In the genomic region with DNA sequence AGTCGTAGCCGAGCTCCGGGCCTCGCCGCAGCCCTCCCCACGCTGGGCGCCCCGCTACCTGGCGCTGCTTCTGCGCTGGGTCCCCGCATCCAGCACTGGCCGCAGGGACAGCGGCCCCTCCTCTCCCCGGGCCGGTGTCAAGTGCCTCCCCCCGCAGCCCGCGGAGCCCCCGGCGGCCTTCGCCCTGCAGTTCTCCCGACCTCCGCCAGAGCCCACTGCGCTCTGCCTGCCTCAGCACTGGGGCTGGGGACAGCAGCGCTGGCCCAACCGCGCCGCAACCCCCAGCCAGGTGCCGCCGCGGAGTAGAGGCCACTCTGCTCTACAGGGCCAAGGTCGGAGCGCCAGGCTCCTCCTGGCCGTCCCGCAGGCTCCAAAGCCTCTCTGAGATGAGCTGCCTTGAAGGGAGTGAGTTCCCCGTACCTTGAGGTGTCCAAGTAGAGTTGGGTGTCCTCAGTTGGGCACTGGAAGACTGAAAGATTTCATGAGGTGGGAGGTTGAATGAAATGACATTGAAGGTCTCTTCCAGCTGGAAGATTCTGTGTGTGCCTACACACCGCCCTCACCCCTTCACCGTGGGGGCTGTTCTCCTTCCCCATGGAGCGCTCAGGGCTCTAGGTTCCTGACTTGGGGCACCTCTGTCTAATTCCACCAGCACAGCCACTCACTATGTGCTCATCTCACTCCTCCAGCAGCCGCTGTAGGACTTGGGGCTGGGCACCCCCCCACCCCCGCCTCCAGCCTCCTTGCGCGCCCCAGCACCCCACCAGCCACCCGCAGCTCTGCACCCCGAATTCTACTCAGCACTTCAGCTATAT, we compare ENCODE assay signal across 8 cellular contexts. TPM values are rescaled to one million over a fixed set of nuclear protein-coding genes. Genes with fewer than 3 reads are reported as not detected.
A peak's percentile ranks its signal among the peaks of the same experiment; 100 is the strongest.
DNase-seq lines count a peak whose midpoint lies in the region; ATAC-seq and TF ChIP-seq lines count a peak whose summit lies in the region.

No MANE protein-coding gene starts in this region.

- H3K4me3 Mint-ChIP-seq in activated CD4-positive, alpha-beta T cell treated with anti-CD3 and anti-CD28 coated beads, Interleukin-2, amount 10 ng/mL, durations not matched to agents 7 days and 5 days = peak overlapping the region; percentile 79

- H3K9me3 Mint-ChIP-seq in activated CD4-positive, alpha-beta T cell treated with anti-CD3 and anti-CD28 coated beads, Interleukin-2, amount 10 ng/mL, durations not matched to agents 7 days and 5 days = no peaks in the 10 kb centered on the region

- DNase-seq in AG09309 (ENCODE audit: low read depth) (peak; percentile 28), NCI-H446 (lab: John Stamatoyannopoulos, UW) (peak; percentile 28 to 64), dedifferentiated amniotic fluid mesenchymal stem cell (ENCODE audit: extremely low spot score) (peak; percentile 72), left kidney (ENCODE audit: low read depth, low spot score) (peak; percentile 96)
- DNase-seq in activated CD4-positive, alpha-beta T cell treated with anti-CD3 and anti-CD28 coated beads, Interleukin-2, amount 10 ng/mL, durations not matched to agents 7 days and 5 days = peak; percentile 82
- DNase-seq in stimulated activated CD4-positive, alpha-beta T cell treated with anti-CD3 and anti-CD28 coated beads, Interleukin-1b, Interleukin-23, amount 100 ng/mL, for 4 hours (ENCODE audit: low read depth in 2 of 2) = peak; percentile 67 to 73

- no peaks in the 10 kb centered on the region for H3K36me3 Mint-ChIP-seq in activated CD4-positive, alpha-beta T cell treated with anti-CD3 and anti-CD28 coated beads, Interleukin-2, amount 10 ng/mL, durations not matched to agents 7 days and 5 days (ENCODE audit: low read depth)

- POLR2A ChIA-PET in activated CD4-positive, alpha-beta T cell treated with anti-CD3 and anti-CD28 coated beads, Interleukin-2, amount 10 ng/mL, durations not matched to agents 7 days and 5 days (lab: Charles Lee) = interaction anchor here (0.7 kb wide), 1 partner anchor 48 kb away, joined by 4 read pairs; no protein-coding TSS in a partner anchor

- no peaks in the 10 kb centered on the region for H3K27me3 Mint-ChIP-seq in activated CD4-positive, alpha-beta T cell treated with anti-CD3 and anti-CD28 coated beads, Interleukin-2, amount 10 ng/mL, durations not matched to agents 7 days and 5 days

- TF ChIP-seq CTCF in AG09309 (IDR thresholded peaks at IDR 0.05; ENCODE audit: control insufficient read depth, insufficient read depth, low read depth, low read length, missing control alignments) = peak; percentile 81

- H3K4me3 ChIP-seq in AG09309 (ENCODE audit: control insufficient read depth, low read depth, low read length) = peak overlapping the region; percentile 56

- H3K27ac Mint-ChIP-seq in activated CD4-positive, alpha-beta T cell treated with anti-CD3 and anti-CD28 coated beads, Interleukin-2, amount 10 ng/mL, durations not matched to agents 7 days and 5 days = peak overlapping the region; percentile 87

- ATAC-seq in GM18909 (IDR thresholded peaks at IDR 0.05; ENCODE audit: poor library complexity, unreplicated experiment) (peak; percentile 83), HG03139 (IDR thresholded peaks at IDR 0.05; ENCODE audit: unreplicated experiment) (peak; percentile 64)

- H3K4me1 Mint-ChIP-seq in activated CD4-positive, alpha-beta T cell treated with anti-CD3 and anti-CD28 coated beads, Interleukin-2, amount 10 ng/mL, durations not matched to agents 7 days and 5 days = peaks cover 33% of the 10 kb centered on the region

- CTCF ChIA-PET in activated CD4-positive, alpha-beta T cell treated with anti-CD3 and anti-CD28 coated beads, Interleukin-2, amount 10 ng/mL, durations not matched to agents 7 days and 5 days (lab: Charles Lee) = interaction anchor here (0.9 to 2.4 kb wide), 12 partner anchors 11 to 177 kb away, joined by 3 to 13 read pairs (median 3); no protein-coding TSS in a partner anchor

RNA-seq across cellular contexts. Expression of a gene that starts 0.9 kb away (rescaled TPM):
- total RNA-seq in activated CD4-positive, alpha-beta T cell treated with anti-CD3 and anti-CD28 coated beads, Interleukin-2, amount 10 ng/mL, durations not matched to agents 7 days and 5 days = 10 to 100 TPM; 55.9 to 62.3 TPM

Comparison
In these comparisons a context has a peak if more than half of its experiments do, and no peak if none do; other contexts are left out.
1. Peak in every context shown above with its lines: DNase-seq, ATAC-seq and H3K4me3 ChIP-seq.
2. DNase-seq: peak in every context shown above with its lines; median percentile 96 in left kidney; 82 in activated CD4-positive, alpha-beta T cell treated with anti-CD3 and anti-CD28 coated beads, Interleukin-2, amount 10 ng/mL, durations not matched to agents 7 days and 5 days; 72 in dedifferentiated amniotic fluid mesenchymal stem cell; 70 in stimulated activated CD4-positive, alpha-beta T cell treated with anti-CD3 and anti-CD28 coated beads, Interleukin-1b, Interleukin-23, amount 100 ng/mL, for 4 hours; 46 in NCI-H446; 28 in AG09309.